In genomic region chr18:76491436-76491800, GRCh38 we compare ENCODE assay signal across 8 cellular contexts. TPM values are rescaled to one million over a fixed set of nuclear protein-coding genes. Genes with fewer than 3 reads are reported as not detected.
A peak's percentile ranks its signal among the peaks of the same experiment; 100 is the strongest.
DNase-seq lines count a peak whose midpoint lies in the region; ATAC-seq and TF ChIP-seq lines count a peak whose summit lies in the region.

No MANE protein-coding gene starts in this region.

- intact Hi-C loops in adrenal gland (cut with DNase I): no loop called here
- intact Hi-C loops in left cardiac atrium (cut with DNase I): loop anchor here in 1 of 2 donors (5.0 kb wide), 1 partner anchor 34 kb away; no protein-coding TSS in a partner anchor
- intact Hi-C loops in prostate gland (cut with DNase I): loop anchor here (5.0 to 10.0 kb wide), 3 partner anchors 44 to 193 kb away; no protein-coding TSS in a partner anchor

- H3K36me3 ChIP-seq in BLaER1 treated with 17β-estradiol and CSF1 and Interleukin-3, amounts not matched to agents 10 nM and 100 nM: no peaks in the 10 kb centered on the region
- H3K36me3 ChIP-seq in RWPE2 (ENCODE audit: low read depth) (no peaks in the 10 kb centered on the region), adrenal gland (replicated peaks in 1 of 2) (no peaks in the 10 kb centered on the region), prostate gland (no peaks in the 10 kb centered on the region)

- TF ChIP-seq CTCF in RWPE2 (IDR thresholded peaks at IDR 0.05; ENCODE audit: poor library complexity, severe bottlenecking) (no peak), adrenal gland (IDR thresholded peaks at IDR 0.05) (no peak), prostate gland (IDR thresholded peaks at IDR 0.05) (no peak)

- peak overlapping the region in 10 of 11 experiments; percentile 68 to 92 (median 85); a peak in 20 of 22 replicates for H3K27ac ChIP-seq in BLaER1 treated with 17β-estradiol and CSF1 and Interleukin-3, amounts not matched to agents 10 nM and 100 nM
- H3K27ac ChIP-seq in RWPE2 (ENCODE audit: poor library complexity, severe bottlenecking): peak overlapping the region; percentile 67
- H3K27ac ChIP-seq in adrenal gland: peak overlapping the region; percentile 58 to 95 (median 89)
- peak overlapping the region; percentile 84 to 91 for H3K27ac ChIP-seq in prostate gland

- H3K4me3 ChIP-seq in BLaER1 treated with 17β-estradiol and CSF1 and Interleukin-3, amounts not matched to agents 10 nM and 100 nM: peak overlapping the region; percentile 72 to 90 (median 82)
- H3K4me3 ChIP-seq in RWPE2 (ENCODE audit: severe bottlenecking) (peak overlapping the region; percentile 76), adrenal gland (peak overlapping the region in 3 of 4 donors; percentile 30 to 95 (median 61)), prostate gland (peak overlapping the region; percentile 69 to 86)

- H4K20me1 ChIP-seq in BLaER1 treated with 17β-estradiol and CSF1 and Interleukin-3, amounts not matched to agents 10 nM and 100 nM: peaks cover 34 to 56% (median 46%) of the 10 kb centered on the region in 11 experiments; a peak in 21 of 22 replicates

- peak overlapping the region; percentile 84 to 100 (median 97) for H3K4me2 ChIP-seq in BLaER1 treated with 17β-estradiol and CSF1 and Interleukin-3, amounts not matched to agents 10 nM and 100 nM

- peaks cover 44 to 49% (median 47%) of the 10 kb centered on the region in 10 experiments for H3K4me1 ChIP-seq in BLaER1 treated with 17β-estradiol and CSF1 and Interleukin-3, amounts not matched to agents 10 nM and 100 nM
- H3K4me1 ChIP-seq in RWPE2 (ENCODE audit: insufficient read depth, poor library complexity, severe bottlenecking) (peaks cover 18% of the 10 kb centered on the region), adrenal gland (replicated peaks in 1 of 2) (peaks cover 10 to 37% of the 10 kb centered on the region in 2 donors), prostate gland (replicated peaks) (no peaks in the 10 kb centered on the region)

- H3K27me3 ChIP-seq in BLaER1 treated with 17β-estradiol and CSF1 and Interleukin-3, amounts not matched to agents 10 nM and 100 nM: no peaks in the 10 kb centered on the region
- H3K27me3 ChIP-seq in RWPE2 (ENCODE audit: insufficient read depth, poor library complexity, severe bottlenecking) (no peaks in the 10 kb centered on the region), adrenal gland (no peaks in the 10 kb centered on the region), prostate gland (replicated peaks; ENCODE audit: insufficient read depth) (no peaks in the 10 kb centered on the region)

- H3K9me3 ChIP-seq in BLaER1 treated with 17β-estradiol and CSF1 and Interleukin-3, amounts not matched to agents 10 nM and 100 nM (replicated peaks in 1 of 11): no peaks in the 10 kb centered on the region
- H3K9me3 ChIP-seq in RWPE2 (ENCODE audit: severe bottlenecking): no peaks in the 10 kb centered on the region
- no peaks in the 10 kb centered on the region for H3K9me3 ChIP-seq in adrenal gland (replicated peaks in 1 of 3)
- no peaks in the 10 kb centered on the region for H3K9me3 ChIP-seq in prostate gland

- TF ChIP-seq POLR2A in adrenal gland (IDR thresholded peaks at IDR 0.05) (no peak), prostate gland (IDR thresholded peaks at IDR 0.05) (no peak)

- WGBS in adrenal gland, 4 donors: 0 to 2% (median 0%) methylated on average over 2 to 25 of the region's 37 CpGs; no CpG with 5 or more reads in 1 of the 4 donors
- WGBS in prostate gland: 0% methylated on average over 3 of the region's 37 CpGs

- peak overlapping the region; percentile 74 to 92 (median 85) for H3K9ac ChIP-seq in BLaER1 treated with 17β-estradiol and CSF1 and Interleukin-3, amounts not matched to agents 10 nM and 100 nM

- DNase-seq in RWPE2 (ENCODE audit: low spot score) (no peak), adrenal gland (peak; percentile 58 to 83 (median 72)), left cardiac atrium (peak; percentile 84), prostate gland (ENCODE audit: low spot score) (peak; percentile 80), NCI-H446 (lab: John Stamatoyannopoulos, UW) (no peak)

- ATAC-seq in HG03432 (IDR thresholded peaks at IDR 0.05; ENCODE audit: unreplicated experiment) (peak; percentile 8), RWPE2 (ENCODE audit: low read depth) (peak; percentile 11), left cardiac atrium (peak; percentile 35 to 65), HG03175 (IDR thresholded peaks at IDR 0.05; ENCODE audit: unreplicated experiment) (no peak)

RNA-seq across cellular contexts. Expression of gene ZNF516, which starts 3.6 kb away (rescaled TPM):
- total RNA-seq in adrenal gland: 10 to 100 TPM; 23.8 to 60.1 (median 36.2) TPM
- polyA plus RNA-seq in adrenal gland: 10 to 100 TPM in 2 of 3 donors, 1 to 10 TPM in 1; 8.6 to 18.0 (median 15.0) TPM
- 10 to 100 TPM; 14.9 to 15.7 TPM for total RNA-seq in left cardiac atrium
- total RNA-seq in prostate gland: 100 to 1,000 TPM in 1 of 2 donors, 10 to 100 TPM in 1; 25.0 to 158 TPM

Comparison
In these comparisons a context has a peak if more than half of its experiments do, and no peak if none do; other contexts are left out.
1. DNase-seq: peak in adrenal gland (7 of 7), left cardiac atrium (single experiment) and prostate gland (single experiment); none in RWPE2 (single experiment) and NCI-H446 (0 of 2).
2. Peak in every context shown above with its lines, with median percentiles within 50 percentile points of each other: H3K27ac ChIP-seq and H3K4me3 ChIP-seq.